27 cellular contexts compared by ENCODE assay signal in the genomic region with DNA sequence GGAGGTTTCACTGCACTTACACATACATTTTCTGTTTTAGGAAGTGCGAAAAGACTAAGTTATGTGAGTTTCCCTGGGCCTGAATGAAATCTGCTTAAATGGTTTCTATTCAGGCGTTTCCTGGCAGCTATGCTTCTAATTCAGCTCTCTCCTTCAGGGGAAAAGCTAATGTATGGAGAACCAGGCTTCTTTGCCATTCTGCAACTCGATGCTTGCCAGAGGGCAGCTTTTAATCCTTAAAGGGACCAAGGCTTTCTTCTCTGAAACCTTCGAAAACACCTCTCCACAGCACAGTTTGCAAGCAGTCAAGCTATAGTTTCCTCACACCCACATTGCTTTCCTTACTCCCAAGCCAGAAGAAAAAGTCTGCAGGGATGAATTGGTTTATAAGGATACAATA.
"Had no signal": no experiment of that assay in that cellular context is flagged by ENCODE, and none has a peak within 500 bp of the region (broad histone marks: within the 10 kb centered on the region; RNA-seq: fewer than 3 reads in every experiment).

No MANE protein-coding gene starts in this region.

- H3K36me3 ChIP-seq: adrenal gland, ascending aorta, breast epithelium, left ventricle myocardium inferior, thyroid gland had no signal

- H3K27ac Mint-ChIP-seq: activated B cell treated with CpG ODN at 0.5 μM for 24 hours; activated CD4-positive, alpha-beta T cell treated with anti-CD3 and anti-CD28 coated beads for 36 hours; activated naive CD8-positive, alpha-beta T cell; activated T-cell treated with anti-CD3 and anti-CD28 coated beads, Interleukin-2, amount 50 U/mL, for 24 hours; activated T-helper 17 cell treated with anti-CD3 and anti-CD28 coated beads, Interleukin-2, amount 50 U/mL, for 72 hours; mesothelial cell of epicardium; naive thymus-derived CD8-positive, alpha-beta T cell; T-cell had no signal

- DNase-seq: activated B cell treated with CpG ODN at 0.5 μM for 24 hours; activated CD4-positive, alpha-beta T cell treated with anti-CD3 and anti-CD28 coated beads for 36 hours; activated CD4-positive, alpha-beta T cell treated with anti-CD3 and anti-CD28 coated beads, Interleukin-2, amount 50 U/mL, for 4 hours; activated CD8-positive, alpha-beta memory T cell treated with anti-CD3 and anti-CD28 coated beads for 24 hours; activated CD8-positive, alpha-beta memory T cell treated with anti-CD3 and anti-CD28 coated beads, Interleukin-2, amount 50 U/mL, for 4 hours; activated naive CD4-positive, alpha-beta T cell; activated T-cell treated with anti-CD3 and anti-CD28 coated beads, Interleukin-2, amount 50 U/mL, for 24 hours; adrenal gland; effector memory CD4-positive, alpha-beta T cell; kidney; left ventricle myocardium inferior; naive thymus-derived CD8-positive, alpha-beta T cell; nucleus accumbens; right cardiac atrium; stimulated activated CD4-positive, alpha-beta T cell treated with anti-CD3 and anti-CD28 coated beads, Interleukin-12 subunit alpha, Interleukin-12 subunit beta, amount 100 ng/mL, for 4 hours; stimulated activated CD4-positive, alpha-beta T cell treated with anti-CD3 and anti-CD28 coated beads, Interleukin-4, amount 100 ng/mL, for 4 hours; stimulated activated naive CD8-positive, alpha-beta T cell treated with anti-CD3 and anti-CD28 coated beads, Interleukin-15, Interleukin-2, amounts not matched to agents 100 U/mL and 50 U/mL, for 24 hours; T-cell; thyroid gland had no signal

- H3K4me1 Mint-ChIP-seq: activated B cell treated with CpG ODN at 0.5 μM for 24 hours; activated CD4-positive, alpha-beta T cell treated with anti-CD3 and anti-CD28 coated beads for 36 hours; activated T-helper 17 cell treated with anti-CD3 and anti-CD28 coated beads, Interleukin-2, amount 50 U/mL, for 72 hours; central memory CD8-positive, alpha-beta T cell; mesothelial cell of epicardium; naive thymus-derived CD8-positive, alpha-beta T cell; T-cell had no signal

- H3K9me3 Mint-ChIP-seq: activated B cell treated with CpG ODN at 0.5 μM for 24 hours; activated T-cell treated with anti-CD3 and anti-CD28 coated beads, Interleukin-2, amount 50 U/mL, for 24 hours; activated T-helper 17 cell treated with anti-CD3 and anti-CD28 coated beads, Interleukin-2, amount 50 U/mL, for 72 hours; central memory CD8-positive, alpha-beta T cell; T-cell had no signal

- H3K4me3 Mint-ChIP-seq: activated B cell treated with CpG ODN at 0.5 μM for 24 hours; activated CD4-positive, alpha-beta T cell treated with anti-CD3 and anti-CD28 coated beads for 36 hours; activated naive CD8-positive, alpha-beta T cell; activated T-cell treated with anti-CD3 and anti-CD28 coated beads, Interleukin-2, amount 50 U/mL, for 24 hours; activated T-helper 17 cell treated with anti-CD3 and anti-CD28 coated beads, Interleukin-2, amount 50 U/mL, for 72 hours; central memory CD8-positive, alpha-beta T cell; mesothelial cell of epicardium; naive thymus-derived CD8-positive, alpha-beta T cell; T-cell had no signal

- H3K36me3 Mint-ChIP-seq: activated naive CD8-positive, alpha-beta T cell; mesothelial cell of epicardium; naive thymus-derived CD8-positive, alpha-beta T cell; T-cell had no signal

- H3K9ac ChIP-seq: parathyroid adenoma had no signal

- H3K27ac ChIP-seq: adrenal gland, ascending aorta, breast epithelium, left ventricle myocardium inferior, parathyroid adenoma, thyroid gland had no signal

- H3K9me3 ChIP-seq: adrenal gland, ascending aorta, breast epithelium, left ventricle myocardium inferior, thyroid gland had no signal

- H3K27me3 ChIP-seq: ascending aorta, thyroid gland had no signal

- H3K4me3 ChIP-seq: adrenal gland, ascending aorta, breast epithelium, left ventricle myocardium inferior, thyroid gland had no signal

- H3K4me1 ChIP-seq: adrenal gland, ascending aorta, breast epithelium, left ventricle myocardium inferior, parathyroid adenoma, thyroid gland had no signal

- H3K27me3 Mint-ChIP-seq: activated B cell treated with CpG ODN at 0.5 μM for 24 hours; activated CD4-positive, alpha-beta T cell treated with anti-CD3 and anti-CD28 coated beads for 36 hours; activated naive CD8-positive, alpha-beta T cell; central memory CD8-positive, alpha-beta T cell had no signal

- ATAC-seq: activated CD4-positive, alpha-beta T cell treated with anti-CD3 and anti-CD28 coated beads for 36 hours; activated T-helper 17 cell treated with anti-CD3 and anti-CD28 coated beads, Interleukin-2, amount 50 U/mL, for 72 hours; esophagus mucosa; naive thymus-derived CD8-positive, alpha-beta T cell; right cardiac atrium; stimulated activated naive CD8-positive, alpha-beta T cell treated with anti-CD3 and anti-CD28 coated beads, Interleukin-15, Interleukin-2, amounts not matched to agents 100 U/mL and 50 U/mL, for 24 hours; T-cell had no signal
